9 cellular contexts compared by ENCODE assay signal in genomic region chr11:64851831-64852337, GRCh38. TPM values are rescaled to one million over a fixed set of nuclear protein-coding genes. Genes with fewer than 3 reads are reported as not detected.
DNase-seq lines count a peak whose midpoint lies in the region; ATAC-seq and TF ChIP-seq lines count a peak whose summit lies in the region.
"Had no signal": no experiment of that assay in that cellular context is flagged by ENCODE, and none has a peak within 500 bp of the region (broad histone marks: within the 10 kb centered on the region; RNA-seq: fewer than 3 reads in every experiment).

No MANE protein-coding gene starts in this region.

- peaks cover 73% of the 10 kb centered on the region for H3K4me1 Mint-ChIP-seq in activated T-helper 1 cell treated with anti-CD3 and anti-CD28 coated beads, Interleukin-12 subunit alpha, Interleukin-12 subunit beta, Interleukin-2, Interleukin-4 antibody, amounts not matched to agents 30 ng/mL and 10 ng/mL and 1 ng/mL, durations not matched to agents 14 hours and 24 hours and 36 hours (ENCODE audit: low read depth)
- peaks cover 75 to 76% of the 10 kb centered on the region in 2 donors for H3K4me1 Mint-ChIP-seq in natural killer cell treated with Interleukin-12 subunit alpha and Interleukin-12 subunit beta and Interleukin-15 and Interleukin-18, amount 100 ng/mL, for 72 hours (ENCODE audit: low read depth in 2 of 2)

- DNase-seq in GM12865 (ENCODE audit: low read depth) (peak; percentile 76), A172 (ENCODE audit: low spot score) (no peak), prostate gland (ENCODE audit: low spot score) (no peak), GDM1 (lab: John Stamatoyannopoulos, UW) (no peak), superior temporal gyrus (ENCODE audit: extremely low spot score) (no peak)
- no peak for DNase-seq in activated T-helper 1 cell treated with anti-CD3 and anti-CD28 coated beads, Interleukin-12 subunit alpha, Interleukin-12 subunit beta, Interleukin-2, Interleukin-4 antibody, amounts not matched to agents 30 ng/mL and 10 ng/mL and 1 ng/mL, durations not matched to agents 14 hours and 24 hours and 36 hours (ENCODE audit: low spot score)
- DNase-seq in natural killer cell treated with Interleukin-12 subunit alpha and Interleukin-12 subunit beta and Interleukin-15 and Interleukin-18, amount 100 ng/mL, for 72 hours (ENCODE audit: low spot score) = no peak

- H3K4me1 ChIP-seq in prostate gland (replicated peaks) = no peaks in the 10 kb centered on the region

- H3K27ac ChIP-seq in prostate gland = no peak overlapping the region

- H3K36me3 ChIP-seq in prostate gland = peaks cover 0 to 3% of the 10 kb centered on the region in 2 donors

- H3K27me3 Mint-ChIP-seq in activated T-helper 1 cell treated with anti-CD3 and anti-CD28 coated beads, Interleukin-12 subunit alpha, Interleukin-12 subunit beta, Interleukin-2, Interleukin-4 antibody, amounts not matched to agents 30 ng/mL and 10 ng/mL and 1 ng/mL, durations not matched to agents 14 hours and 24 hours and 36 hours (ENCODE audit: insufficient read depth) = no peaks in the 10 kb centered on the region
- H3K27me3 Mint-ChIP-seq in natural killer cell treated with Interleukin-12 subunit alpha and Interleukin-12 subunit beta and Interleukin-15 and Interleukin-18, amount 100 ng/mL, for 72 hours = no peaks in the 10 kb centered on the region

- no peak for TF ChIP-seq POLR2A in prostate gland (IDR thresholded peaks at IDR 0.05)

- peaks cover 26% of the 10 kb centered on the region for H3K36me3 Mint-ChIP-seq in activated T-helper 1 cell treated with anti-CD3 and anti-CD28 coated beads, Interleukin-12 subunit alpha, Interleukin-12 subunit beta, Interleukin-2, Interleukin-4 antibody, amounts not matched to agents 30 ng/mL and 10 ng/mL and 1 ng/mL, durations not matched to agents 14 hours and 24 hours and 36 hours (ENCODE audit: low read depth)
- H3K36me3 Mint-ChIP-seq in natural killer cell treated with Interleukin-12 subunit alpha and Interleukin-12 subunit beta and Interleukin-15 and Interleukin-18, amount 100 ng/mL, for 72 hours = peaks cover 6% of the 10 kb centered on the region

- no peaks in the 10 kb centered on the region for H3K9me3 Mint-ChIP-seq in activated T-helper 1 cell treated with anti-CD3 and anti-CD28 coated beads, Interleukin-12 subunit alpha, Interleukin-12 subunit beta, Interleukin-2, Interleukin-4 antibody, amounts not matched to agents 30 ng/mL and 10 ng/mL and 1 ng/mL, durations not matched to agents 14 hours and 24 hours and 36 hours
- no peaks in the 10 kb centered on the region for H3K9me3 Mint-ChIP-seq in natural killer cell treated with Interleukin-12 subunit alpha and Interleukin-12 subunit beta and Interleukin-15 and Interleukin-18, amount 100 ng/mL, for 72 hours

- H3K4me3 ChIP-seq in GM12865 (ENCODE audit: low read depth, low read length) (peak overlapping the region; percentile 5; the same call in 1 of the 2 replicates), prostate gland (no peak overlapping the region)

- H3K9me3 ChIP-seq in prostate gland = no peaks in the 10 kb centered on the region

- ATAC-seq in GM21723 (IDR thresholded peaks at IDR 0.05; ENCODE audit: unreplicated experiment) = peak; percentile 13
- no peak for ATAC-seq in natural killer cell treated with Interleukin-12 subunit alpha and Interleukin-12 subunit beta and Interleukin-15 and Interleukin-18, amount 100 ng/mL, for 72 hours

- peak overlapping the region; percentile 61 for H3K4me3 Mint-ChIP-seq in activated T-helper 1 cell treated with anti-CD3 and anti-CD28 coated beads, Interleukin-12 subunit alpha, Interleukin-12 subunit beta, Interleukin-2, Interleukin-4 antibody, amounts not matched to agents 30 ng/mL and 10 ng/mL and 1 ng/mL, durations not matched to agents 14 hours and 24 hours and 36 hours
- peak overlapping the region; percentile 80 for H3K4me3 Mint-ChIP-seq in natural killer cell treated with Interleukin-12 subunit alpha and Interleukin-12 subunit beta and Interleukin-15 and Interleukin-18, amount 100 ng/mL, for 72 hours

- intact Hi-C loops in activated T-helper 1 cell treated with anti-CD3 and anti-CD28 coated beads, Interleukin-12 subunit alpha, Interleukin-12 subunit beta, Interleukin-2, Interleukin-4 antibody, amounts not matched to agents 30 ng/mL and 10 ng/mL and 1 ng/mL, durations not matched to agents 14 hours and 24 hours and 36 hours (cut with micrococcal nuclease) = loop anchor here (1.0 to 2.0 kb wide), 3 partner anchors 7 to 33 kb away; no protein-coding TSS in a partner anchor
- intact Hi-C loops in prostate gland (cut with DNase I) = loop anchor here (10.0 kb wide), 1 partner anchor 263 kb away; the partner anchor contains the start of genes TM7SF2 and ZNHIT2

- no peak for TF ChIP-seq CTCF in GM12865 (IDR thresholded peaks at IDR 0.05; ENCODE audit: insufficient read depth, low read depth, low read length, missing control alignments)
- TF ChIP-seq CTCF in prostate gland (IDR thresholded peaks at IDR 0.05) = no peak

- H3K27me3 ChIP-seq in prostate gland (replicated peaks; ENCODE audit: insufficient read depth) = no peaks in the 10 kb centered on the region

- peak overlapping the region; percentile 82 for H3K27ac Mint-ChIP-seq in activated T-helper 1 cell treated with anti-CD3 and anti-CD28 coated beads, Interleukin-12 subunit alpha, Interleukin-12 subunit beta, Interleukin-2, Interleukin-4 antibody, amounts not matched to agents 30 ng/mL and 10 ng/mL and 1 ng/mL, durations not matched to agents 14 hours and 24 hours and 36 hours
- H3K27ac Mint-ChIP-seq in natural killer cell treated with Interleukin-12 subunit alpha and Interleukin-12 subunit beta and Interleukin-15 and Interleukin-18, amount 100 ng/mL, for 72 hours = peak overlapping the region; percentile 78 to 92

- 86% methylated on average over 8 of the region's 8 CpGs for WGBS in prostate gland

RNA-seq across cellular contexts. Expression of gene CDC42BPG, which starts 7.4 kb away (rescaled TPM):
- total RNA-seq in activated T-helper 1 cell treated with anti-CD3 and anti-CD28 coated beads, Interleukin-12 subunit alpha, Interleukin-12 subunit beta, Interleukin-2, Interleukin-4 antibody, amounts not matched to agents 30 ng/mL and 10 ng/mL and 1 ng/mL, durations not matched to agents 14 hours and 24 hours and 36 hours = 0.29 and 0.44 TPM in 2 replicates
- total RNA-seq in natural killer cell treated with Interleukin-12 subunit alpha and Interleukin-12 subunit beta and Interleukin-15 and Interleukin-18, amount 100 ng/mL, for 72 hours = 1 to 10 TPM in 1 of 2 donors, under 1 TPM in 1; 0.59 to 1.9 TPM
- 3.7 and 4.1 TPM in 2 replicates for total RNA-seq in A172 (2014; rRNA removed; shearing (Covaris generic))
- 10 to 100 TPM; 17.2 to 24.0 TPM for total RNA-seq in prostate gland
- total RNA-seq: RPMI7951 had no signal

RNA-seq across cellular contexts. Expression of gene EHD1, which starts 26.5 kb away (rescaled TPM):
- 88.0 and 96.9 TPM in 2 replicates for total RNA-seq in activated T-helper 1 cell treated with anti-CD3 and anti-CD28 coated beads, Interleukin-12 subunit alpha, Interleukin-12 subunit beta, Interleukin-2, Interleukin-4 antibody, amounts not matched to agents 30 ng/mL and 10 ng/mL and 1 ng/mL, durations not matched to agents 14 hours and 24 hours and 36 hours
- total RNA-seq in natural killer cell treated with Interleukin-12 subunit alpha and Interleukin-12 subunit beta and Interleukin-15 and Interleukin-18, amount 100 ng/mL, for 72 hours = 100 to 1,000 TPM; 202 to 235 TPM
- total RNA-seq in A172 (2014; rRNA removed; shearing (Covaris generic)) = 81.4 and 117 TPM in 2 replicates
- total RNA-seq in prostate gland = 100 to 1,000 TPM in 1 of 2 donors, 10 to 100 TPM in 1; 38.8 to 104 TPM

RNA-seq across cellular contexts. Expression of gene MEN1, which starts 41.5 kb away (rescaled TPM):
- 39.6 and 43.8 TPM in 2 replicates for total RNA-seq in activated T-helper 1 cell treated with anti-CD3 and anti-CD28 coated beads, Interleukin-12 subunit alpha, Interleukin-12 subunit beta, Interleukin-2, Interleukin-4 antibody, amounts not matched to agents 30 ng/mL and 10 ng/mL and 1 ng/mL, durations not matched to agents 14 hours and 24 hours and 36 hours
- 10 to 100 TPM; 32.6 to 53.5 TPM for total RNA-seq in natural killer cell treated with Interleukin-12 subunit alpha and Interleukin-12 subunit beta and Interleukin-15 and Interleukin-18, amount 100 ng/mL, for 72 hours
- total RNA-seq in A172 (2014; rRNA removed; shearing (Covaris generic)) = 14.3 and 15.0 TPM in 2 replicates
- 10 to 100 TPM; 27.9 to 45.5 TPM for total RNA-seq in prostate gland

RNA-seq across cellular contexts. Expression of gene MAP4K2, which starts 48.9 kb away (rescaled TPM):
- total RNA-seq in activated T-helper 1 cell treated with anti-CD3 and anti-CD28 coated beads, Interleukin-12 subunit alpha, Interleukin-12 subunit beta, Interleukin-2, Interleukin-4 antibody, amounts not matched to agents 30 ng/mL and 10 ng/mL and 1 ng/mL, durations not matched to agents 14 hours and 24 hours and 36 hours = 70.2 and 70.7 TPM in 2 replicates
- total RNA-seq in natural killer cell treated with Interleukin-12 subunit alpha and Interleukin-12 subunit beta and Interleukin-15 and Interleukin-18, amount 100 ng/mL, for 72 hours = 10 to 100 TPM; 17.6 to 47.1 TPM
- total RNA-seq in A172 (2014; rRNA removed; shearing (Covaris generic)) = 30.8 and 40.5 TPM in 2 replicates
- total RNA-seq in prostate gland = 10 to 100 TPM; 10.7 to 35.8 TPM
